ENCODE assay signal across 2 cellular contexts in genomic region chr10:92241501-92241900, GRCh38.
TF ChIP-seq lines count a peak whose summit lies in the region.

No MANE protein-coding gene starts in this region.

TF ChIP-seq in HepG2, 621 proteins besides CTCF, POLR2A, EP300 and RAD21:
- TF ChIP-seq CSRNP2 (CRISPR knock-in tag; conservative IDR thresholded peaks at IDR 0.05; ENCODE audit: low read depth) (no peak), FOXA3 (CRISPR knock-in tag; IDR thresholded peaks at IDR 0.05) (no peak), ZFP37 (CRISPR knock-in tag; IDR thresholded peaks at IDR 0.05; ENCODE audit: borderline replicate concordance) (no peak), SP4 (CRISPR knock-in tag; IDR thresholded peaks at IDR 0.05) (no peak), KLF15 (CRISPR knock-in tag; IDR thresholded peaks at IDR 0.05; ENCODE audit: borderline replicate concordance) (no peak), ZNF253 (CRISPR knock-in tag; IDR thresholded peaks at IDR 0.05; ENCODE audit: borderline replicate concordance) (no peak), ZC3H4 (CRISPR knock-in tag; IDR thresholded peaks at IDR 0.05; ENCODE audit: borderline replicate concordance) (no peak), SMC3 (IDR thresholded peaks at IDR 0.05; ENCODE audit: low read length) (no peak), ZNF687 (CRISPR knock-in tag; IDR thresholded peaks at IDR 0.05) (no peak), MXI1 (IDR thresholded peaks at IDR 0.05; ENCODE audit: borderline replicate concordance, low read depth, low read length) (no peak)
TF ChIP-seq in HepG2: peak in this region for 0.

TF ChIP-seq in HEK293T, 16 proteins besides CTCF, POLR2A, EP300 and RAD21:
- TF ChIP-seq SP1 (IDR thresholded peaks at IDR 0.05) (no peak), LEF1 (IDR thresholded peaks at IDR 0.05; ENCODE audit: borderline replicate concordance) (no peak)
